In genomic region chr9:6610073-6610472, GRCh38 we compare ENCODE assay signal across 25 cellular contexts. TPM values are rescaled to one million over a fixed set of nuclear protein-coding genes. Genes with fewer than 3 reads are reported as not detected.
A peak's percentile ranks its signal among the peaks of the same experiment; 100 is the strongest.
DNase-seq lines count a peak whose midpoint lies in the region; ATAC-seq, FAIRE-seq and TF ChIP-seq lines count a peak whose summit lies in the region.
"Had no signal": no experiment of that assay in that cellular context is flagged by ENCODE, and none has a peak within 500 bp of the region (broad histone marks: within the 10 kb centered on the region; RNA-seq: fewer than 3 reads in every experiment).

No MANE protein-coding gene starts in this region.

- BruUV-seq in HepG2 (replicated peaks; lab: Mats Ljungman, UMichigan) = no TSS peak

- peaks cover 3% of the 10 kb centered on the region for H3K4me1 Mint-ChIP-seq in T-helper 17 cell
- H3K4me1 Mint-ChIP-seq: CD14-positive monocyte had no signal

- peak overlapping the region in 1 of 3 donors; percentile 56 for H3K27ac ChIP-seq in right lobe of liver
- H3K27ac ChIP-seq in HepG2 (ENCODE audit: extremely low read length, insufficient read depth, low read length) = no peak overlapping the region
- H3K27ac ChIP-seq in upper lobe of left lung = no peak overlapping the region
- H3K27ac ChIP-seq: A549; BLaER1 treated with 17β-estradiol and CSF1 and Interleukin-3, amounts not matched to agents 10 nM and 100 nM; GM23248 had no signal

- H2AFZ ChIP-seq in HepG2 (ENCODE audit: low read length) = no peak overlapping the region
- H2AFZ ChIP-seq: GM23248 had no signal

- H3K4me3 ChIP-seq in right lobe of liver (no peak overlapping the region), HepG2 (replicated peaks in 1 of 3; ENCODE audit: insufficient read depth in 1 of 3, low read depth in 2 of 3, low read length in 3 of 3) (no peak overlapping the region), upper lobe of left lung (no peak overlapping the region)
- H3K4me3 ChIP-seq: A549; BLaER1 treated with 17β-estradiol and CSF1 and Interleukin-3, amounts not matched to agents 10 nM and 100 nM; GM23248 had no signal

- H3K4me2 ChIP-seq in HepG2 (ENCODE audit: low read depth, low read length) = no peak overlapping the region
- H3K4me2 ChIP-seq: A549; BLaER1 treated with 17β-estradiol and CSF1 and Interleukin-3, amounts not matched to agents 10 nM and 100 nM had no signal

- no peak for FAIRE-seq in HepG2 (lab: Jason Lieb, UNC)
- FAIRE-seq: A549, GM12892, GM19239 had no signal

- no peak for DNase-seq in right lobe of liver
- no peak for DNase-seq in HepG2 (ENCODE audit: low spot score)
- no peak for DNase-seq in T-helper 17 cell
- no peak for DNase-seq in upper lobe of left lung
- DNase-seq in NCI-H345 (lab: John Stamatoyannopoulos, UW) = no peak
- DNase-seq in NCI-H1436 (lab: John Stamatoyannopoulos, UW) = no peak
- DNase-seq: 8988T; ACHN; AML-193; BE2C; Calu3; CD4-positive, alpha-beta T cell; CD8-positive, alpha-beta memory T cell; DMS53; DMS79 treated with DMSO at 0.1 percent for 48 hours; GF-D8; GM23248; H9 had no signal

- ATAC-seq in right lobe of liver (peak; percentile 10 to 41 (median 28)), HepG2 (no peak), T-helper 17 cell (no peak), upper lobe of left lung (ENCODE audit: low FRiP score in 2 of 2) (peak; percentile 35 to 58)
- ATAC-seq: A549, HCT116 had no signal

- H3K27ac Mint-ChIP-seq in T-helper 17 cell = peak overlapping the region; percentile 43
- H3K27ac Mint-ChIP-seq: CD14-positive monocyte; CD4-positive, alpha-beta T cell; CD8-positive, alpha-beta memory T cell had no signal

- H3K27me3 ChIP-seq in right lobe of liver (no peaks in the 10 kb centered on the region), HepG2 (ENCODE audit: control insufficient read depth in 1 of 2, insufficient read depth in 2 of 2, low read length in 2 of 2) (no peaks in the 10 kb centered on the region), upper lobe of left lung (no peaks in the 10 kb centered on the region)
- H3K27me3 ChIP-seq: BE2C; BLaER1 treated with 17β-estradiol and CSF1 and Interleukin-3, amounts not matched to agents 10 nM and 100 nM had no signal

- no peak overlapping the region for H3K9ac ChIP-seq in HepG2 (ENCODE audit: insufficient read depth, low read depth, low read length)
- H3K9ac ChIP-seq: BLaER1 treated with 17β-estradiol and CSF1 and Interleukin-3, amounts not matched to agents 10 nM and 100 nM; GM23248 had no signal

- TF ChIP-seq CTCF in right lobe of liver (IDR thresholded peaks at IDR 0.05) (no peak), HepG2 (CRISPR knock-in tag; IDR thresholded peaks at IDR 0.05) (no peak), upper lobe of left lung (IDR thresholded peaks at IDR 0.05) (no peak)

- H3K36me3 ChIP-seq in right lobe of liver = peaks cover 0 to 23% (median 7%) of the 10 kb centered on the region in 4 donors
- peaks cover 10 to 47% of the 10 kb centered on the region in 2 experiments for H3K36me3 ChIP-seq in HepG2 (replicated peaks in 1 of 2; ENCODE audit: control insufficient read depth in 1 of 2, insufficient read depth in 2 of 2, low read length in 2 of 2)
- H3K36me3 ChIP-seq in upper lobe of left lung = no peaks in the 10 kb centered on the region
- H3K36me3 ChIP-seq: BE2C; BLaER1 treated with 17β-estradiol and CSF1 and Interleukin-3, amounts not matched to agents 10 nM and 100 nM had no signal

- no CpG with 5 or more reads among the region's 2 CpGs for WGBS in right lobe of liver (ENCODE audit: insufficient coverage, low coverage, low lambda C conversion rate, missing lambda C conversion rate)
- WGBS in HepG2 (ENCODE audit: low lambda C conversion rate) = 94% methylated on average over 2 of the region's 2 CpGs
- WGBS in upper lobe of left lung, 2 donors = 93 to 94% methylated on average over 2 of the region's 2 CpGs

- H3K9me3 ChIP-seq in right lobe of liver (no peaks in the 10 kb centered on the region), HepG2 (ENCODE audit: low read length) (no peaks in the 10 kb centered on the region), T-helper 17 cell (ENCODE audit: control insufficient read depth, low read length, poor library complexity, severe bottlenecking) (no peaks in the 10 kb centered on the region), upper lobe of left lung (no peaks in the 10 kb centered on the region)
- H3K9me3 ChIP-seq: A549; BE2C; BLaER1 treated with 17β-estradiol and CSF1 and Interleukin-3, amounts not matched to agents 10 nM and 100 nM had no signal

- no peaks in the 10 kb centered on the region for H4K20me1 ChIP-seq in HepG2 (ENCODE audit: insufficient read depth, low read length)
- H4K20me1 ChIP-seq: BLaER1 treated with 17β-estradiol and CSF1 and Interleukin-3, amounts not matched to agents 10 nM and 100 nM had no signal

- TF ChIP-seq EP300 in HepG2 (IDR thresholded peaks at IDR 0.05; ENCODE audit: low read depth in 2 of 2, low read length in 2 of 2) (no peak), HepG2 (CRISPR knock-in tag; IDR thresholded peaks at IDR 0.05; ENCODE audit: borderline replicate concordance) (no peak), upper lobe of left lung (IDR thresholded peaks at IDR 0.05) (no peak)

- no peaks in the 10 kb centered on the region for H3K36me3 Mint-ChIP-seq in T-helper 17 cell (ENCODE audit: low read depth)
- H3K36me3 Mint-ChIP-seq: CD14-positive monocyte; CD8-positive, alpha-beta memory T cell had no signal

- POLR2A ChIA-PET in HepG2 (lab: Yijun Ruan, JAX) = no interaction called here

- intact Hi-C loops in right lobe of liver (cut with DNase I) = no loop called here
- intact Hi-C loops in HepG2 (cut with micrococcal nuclease; ENCODE audit: unreplicated experiment) = no loop called here

- in situ Hi-C loops in HepG2 (cut with HindIII; ENCODE audit: extremely low pct_ligation_motif_present, low pct_unique_long_range_greater_than_20kb) = no loop called here

- peaks cover 0 to 16% (median 3%) of the 10 kb centered on the region in 4 donors for H3K4me1 ChIP-seq in right lobe of liver
- peaks cover 15% of the 10 kb centered on the region for H3K4me1 ChIP-seq in HepG2 (ENCODE audit: insufficient read depth, low read length)
- no peaks in the 10 kb centered on the region for H3K4me1 ChIP-seq in upper lobe of left lung
- H3K4me1 ChIP-seq: A549, BE2C had no signal

- CTCF ChIA-PET in HepG2 (lab: Yijun Ruan, JAX; ENCODE audit: low intra/inter-chr PET ratio, low total read pairs) = no interaction called here

- TF ChIP-seq RAD21 in HepG2 (CRISPR knock-in tag; IDR thresholded peaks at IDR 0.05) = no peak

- no peaks in the 10 kb centered on the region for H3K79me2 ChIP-seq in HepG2 (ENCODE audit: insufficient read depth, low read length)

- no peak overlapping the region for H3K4me3 Mint-ChIP-seq in T-helper 17 cell
- H3K4me3 Mint-ChIP-seq: CD14-positive monocyte; CD4-positive, alpha-beta T cell; CD8-positive, alpha-beta memory T cell; H9 had no signal

- no peaks in the 10 kb centered on the region for H3K27me3 Mint-ChIP-seq in T-helper 17 cell
- H3K27me3 Mint-ChIP-seq: CD4-positive, alpha-beta T cell; CD8-positive, alpha-beta memory T cell had no signal

- TF ChIP-seq POLR2A in right lobe of liver (IDR thresholded peaks at IDR 0.05) (no peak), HepG2 (IDR thresholded peaks at IDR 0.05; ENCODE audit: insufficient read depth in 1 of 2, low read depth in 2 of 2, low read length in 2 of 2) (no peak), upper lobe of left lung (IDR thresholded peaks at IDR 0.05) (no peak)

TF ChIP-seq in HepG2, 621 proteins besides CTCF, POLR2A, EP300 and RAD21 (continues in another document):
- TF ChIP-seq TFDP2 (CRISPR knock-in tag; IDR thresholded peaks at IDR 0.05) (no peak), ZFYVE20 (CRISPR knock-in tag; IDR thresholded peaks at IDR 0.05; ENCODE audit: borderline replicate concordance, low read depth) (no peak), HNRNPLL (IDR thresholded peaks at IDR 0.05; ENCODE audit: low read depth, low read length, poor library complexity, severe bottlenecking) (no peak)

RNA-seq across cellular contexts. Expression of gene GLDC, which starts 35.5 kb away (rescaled TPM):
- total RNA-seq in right lobe of liver = 100 to 1,000 TPM in 1 of 6 experiments, 10 to 100 TPM in 5; 76.2 to 103 (median 89.3) TPM
- 51.0 and 115 TPM in 2 replicates for total RNA-seq in HepG2 (2016; rRNA removed; fragmentation: Illumina TruSeq; extraction: Trizol)
- total RNA-seq in HepG2 (2016; cell fraction: cytosol; rRNA removed; fragmentation: Illumina TruSeq; extraction: Trizol; ENCODE audit: low read depth) = 10.0 and 16.1 TPM in 2 replicates
- total RNA-seq in HepG2 (2016; cell fraction: insoluble cytoplasmic fraction; rRNA removed; fragmentation: Illumina TruSeq; extraction: Trizol) = 51.9 and 113 TPM in 2 replicates
- 20.3 and 21.3 TPM in 2 replicates for total RNA-seq in HepG2 (2016; cell fraction: membrane; rRNA removed; fragmentation: Illumina TruSeq; extraction: Trizol)
- total RNA-seq in HepG2 (2016; cell fraction: nucleus; rRNA removed; fragmentation: Illumina TruSeq; extraction: Trizol) = 88.2 and 101 TPM in 2 replicates
- polyA plus RNA-seq in HepG2 (2011; rRNA removed) = 46.9 and 59.3 TPM in 2 replicates
- 35.5 and 38.1 TPM in 2 replicates for polyA plus RNA-seq in HepG2 (2011; cell fraction: cytosol; rRNA removed)
- 46.0 and 54.8 TPM in 2 replicates for polyA plus RNA-seq in HepG2 (2011; cell fraction: nucleus; rRNA removed)
- 26.9 and 61.1 TPM in 2 replicates for polyA plus RNA-seq in HepG2 (2012)
- 5.1 and 6.2 TPM in 2 replicates for polyA plus RNA-seq in HepG2 (2016; cell fraction: cytosol; fragmentation: Illumina TruSeq; extraction: Trizol; ENCODE audit: low read depth)
- 54.2 and 57.8 TPM in 2 replicates for polyA plus RNA-seq in HepG2 (2016; cell fraction: insoluble cytoplasmic fraction; fragmentation: Illumina TruSeq; extraction: Trizol; ENCODE audit: low read depth)
- polyA plus RNA-seq in HepG2 (2016; cell fraction: membrane; fragmentation: Illumina TruSeq; extraction: Trizol; ENCODE audit: low read depth) = 13.5 and 14.1 TPM in 2 replicates
- polyA plus RNA-seq in HepG2 (2016; cell fraction: nucleus; fragmentation: Illumina TruSeq; extraction: Trizol; ENCODE audit: insufficient read depth, low read depth) = 124 and 127 TPM in 2 replicates
- polyA minus RNA-seq in HepG2 (2011; rRNA and poly(A)+ RNA removed; ENCODE audit: low replicate concordance) = 1.3 and 104 TPM in 2 replicates
- polyA minus RNA-seq in HepG2 (2011; cell fraction: cytosol; rRNA and poly(A)+ RNA removed) = 27.9 and 47.7 TPM in 2 replicates
- polyA minus RNA-seq in HepG2 (2011; cell fraction: nucleus; rRNA and poly(A)+ RNA removed) = 57.6 and 74.4 TPM in 2 replicates
- total RNA-seq in T-helper 17 cell = 1 to 10 TPM in 1 of 2 donors, not detected in 1; 1.1 TPM
- total RNA-seq in upper lobe of left lung = 1 to 10 TPM in 2 of 6 donors, under 1 TPM in 2, not detected in 2; 0.60 to 3.1 (median 1.1) TPM
- total RNA-seq: CD4-positive, alpha-beta T cell; H4 had no signal
- polyA plus RNA-seq: CD14-positive monocyte had no signal

Comparison
In these comparisons a context has a peak if more than half of its experiments do, and no peak if none do; other contexts are left out.
1. ATAC-seq: peak in right lobe of liver (4 of 4) and upper lobe of left lung (2 of 2); none in HepG2 (single experiment) and T-helper 17 cell (single experiment).